In the genomic region with DNA sequence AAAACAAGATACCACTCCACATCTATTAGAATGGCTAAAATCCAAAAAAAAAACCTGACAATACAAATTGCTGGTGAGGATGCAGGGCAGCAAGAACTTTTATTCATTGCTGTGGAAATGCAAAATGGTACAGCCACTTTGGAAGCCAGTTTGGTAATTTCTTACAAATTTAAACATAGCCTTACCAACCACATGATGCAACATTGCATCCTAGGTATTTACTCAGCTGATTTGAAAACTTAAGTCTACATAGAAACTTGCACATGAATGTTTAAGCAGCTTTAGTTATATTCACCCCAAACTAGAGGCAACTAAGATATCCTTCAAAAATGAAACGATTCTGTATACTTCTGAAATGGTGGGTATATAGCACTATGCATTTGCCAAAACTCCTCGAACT, we compare ENCODE assay signal across 11 cellular contexts.
"Had no signal": no experiment of that assay in that cellular context is flagged by ENCODE, and none has a peak within 500 bp of the region (broad histone marks: within the 10 kb centered on the region; RNA-seq: fewer than 3 reads in every experiment).

No MANE protein-coding gene starts in this region.

- H3K4me2 ChIP-seq: GM23338 had no signal

- H2AFZ ChIP-seq: GM23248, GM23338 had no signal

- H3K4me3 ChIP-seq: GM23248, GM23338, HAP-1 had no signal

- H3K9ac ChIP-seq: GM23248 had no signal

- H3K4me1 ChIP-seq: HAP-1 had no signal

- H3K27ac ChIP-seq: GM23248 had no signal

- H3K9me3 ChIP-seq: HAP-1 had no signal

- ATAC-seq: GM23338, HCT116 had no signal

- FAIRE-seq: H1, H54 had no signal

- DNase-seq: GM23248, GOT3, H7, H9, HCEC 1CT, HFFc6 had no signal

- H3K36me3 ChIP-seq: HAP-1 had no signal
